ENCODE assay signal across 16 cellular contexts in genomic region chr19:13057744-13058143, GRCh38. TPM values are rescaled to one million over a fixed set of nuclear protein-coding genes. Genes with fewer than 3 reads are reported as not detected.
DNase-seq lines count a peak whose midpoint lies in the region; FAIRE-seq and TF ChIP-seq lines count a peak whose summit lies in the region.
"Had no signal": no experiment of that assay in that cellular context is flagged by ENCODE, and none has a peak within 500 bp of the region (broad histone marks: within the 10 kb centered on the region; RNA-seq: fewer than 3 reads in every experiment).

No MANE protein-coding gene starts in this region.

- H3K27ac Mint-ChIP-seq in astrocyte (ENCODE audit: unreplicated experiment), result peak overlapping the region; percentile 41
- no peak overlapping the region for H3K27ac Mint-ChIP-seq in Caco-2 (ENCODE audit: unreplicated experiment)
- H3K27ac Mint-ChIP-seq: stimulated activated naive B cell treated with anti-CD40 and anti-IgM and Interleukin-4, amounts not matched to agents 10 μg/mL and 1 μg/mL and 100 μg/mL, for 72 hours had no signal

- H3K79me2 ChIP-seq in astrocyte (ENCODE audit: insufficient read depth, low read length), result peaks cover 69% of the 10 kb centered on the region

- TF ChIP-seq CTCF in astrocyte (IDR thresholded peaks at IDR 0.05; ENCODE audit: insufficient read depth, low read depth, low read length) (no peak), transverse colon (IDR thresholded peaks at IDR 0.05) (no peak), Caco-2 (IDR thresholded peaks at IDR 0.05; ENCODE audit: insufficient read depth in 1 of 2, low read depth in 1 of 2, low read length in 1 of 2, severe bottlenecking in 1 of 2, unreplicated experiment in 1 of 2) (no peak)

- no peak for TF ChIP-seq POLR2A in transverse colon (IDR thresholded peaks at IDR 0.05)

- H3K9me3 ChIP-seq in astrocyte (ENCODE audit: insufficient read depth, low read depth, low read length) (no peaks in the 10 kb centered on the region), muscle layer of colon (ENCODE audit: low read length) (no peaks in the 10 kb centered on the region), transverse colon (no peaks in the 10 kb centered on the region), small intestine (ENCODE audit: control insufficient read depth, low read depth) (no peaks in the 10 kb centered on the region), Caco-2 (no peaks in the 10 kb centered on the region)

- H3K9ac ChIP-seq in astrocyte (ENCODE audit: low read length) (no peak overlapping the region), muscle layer of colon (ENCODE audit: low read length) (peak overlapping the region; percentile 26)

- H3K27me3 ChIP-seq in astrocyte (ENCODE audit: insufficient read depth, low read length), result no peaks in the 10 kb centered on the region
- no peaks in the 10 kb centered on the region for H3K27me3 ChIP-seq in muscle layer of colon (ENCODE audit: control insufficient read depth in 1 of 2, insufficient read depth in 2 of 2, low read length in 2 of 2)
- H3K27me3 ChIP-seq in transverse colon, result no peaks in the 10 kb centered on the region
- no peaks in the 10 kb centered on the region for H3K27me3 ChIP-seq in small intestine (ENCODE audit: control insufficient read depth in 2 of 2, insufficient read depth in 2 of 2, low read length in 2 of 2)
- H3K27me3 ChIP-seq in Caco-2 (replicated peaks; ENCODE audit: control insufficient read depth, insufficient read depth, low read length), result peaks cover 7% of the 10 kb centered on the region

- intact Hi-C loops in transverse colon (cut with DNase I; ENCODE audit: low total_unique reads), result no loop called here
- intact Hi-C loops in Caco-2 (cut with micrococcal nuclease; ENCODE audit: unreplicated experiment), result no loop called here

- 58 to 73% methylated on average over 2 of the region's 2 CpGs for WGBS in transverse colon (ENCODE audit: low coverage in 1 of 2), 2 donors
- WGBS in small intestine, 3 donors, result 61 to 75% (median 64%) methylated on average over 2 of the region's 2 CpGs

- H3K4me3 Mint-ChIP-seq in astrocyte (ENCODE audit: unreplicated experiment), result no peak overlapping the region
- no peak overlapping the region for H3K4me3 Mint-ChIP-seq in Caco-2 (ENCODE audit: unreplicated experiment)
- H3K4me3 Mint-ChIP-seq: stimulated activated naive B cell treated with anti-CD40 and anti-IgM and Interleukin-4, amounts not matched to agents 10 μg/mL and 1 μg/mL and 100 μg/mL, for 72 hours had no signal

- POLR2A ChIA-PET in Caco-2 (lab: Charles Lee), result no interaction called here

- no peak overlapping the region for H2AFZ ChIP-seq in astrocyte (ENCODE audit: low read depth, low read length)

- H3K4me1 ChIP-seq in astrocyte (ENCODE audit: insufficient read depth, low read length) (peaks cover 76% of the 10 kb centered on the region), muscle layer of colon (ENCODE audit: insufficient read depth, low read length) (peaks cover 96% of the 10 kb centered on the region), transverse colon (peaks cover 76 to 98% (median 82%) of the 10 kb centered on the region in 4 donors), small intestine (ENCODE audit: control insufficient read depth in 2 of 2, insufficient read depth in 1 of 2, low read depth in 1 of 2, low read length in 1 of 2) (peaks cover 2 to 16% of the 10 kb centered on the region in 2 donors), Caco-2 (0 out of 2 replicates have a peak, but pooled peaks cover 10% of the 10 kb centered on the region)

- no peak overlapping the region for H3K4me2 ChIP-seq in astrocyte (ENCODE audit: low read length)

- BruUV-seq in Caco-2 (replicated peaks; lab: Mats Ljungman, UMichigan), result no TSS peak

- no peak for FAIRE-seq in astrocyte (lab: Jason Lieb, UNC)
- FAIRE-seq in small intestine (lab: Jason Lieb, UNC), result no peak
- FAIRE-seq: endometrium had no signal

- H4K20me1 ChIP-seq in astrocyte (ENCODE audit: insufficient read depth, low read length), result peaks cover 14% of the 10 kb centered on the region

- DNase-seq in NCI-H524 (lab: John Stamatoyannopoulos, UW) (peak; percentile 24 to 34), NCI-H524 treated with DMSO at 0.1 percent for 48 hours (lab: John Stamatoyannopoulos, UW) (no peak), astrocyte (ENCODE audit: low read depth) (no peak), transverse colon (no peak), small intestine (no peak), Caco-2 (no peak)
- DNase-seq in stimulated activated naive CD4-positive, alpha-beta T cell (lab: John Stamatoyannopoulos, UW), result no peak
- DNase-seq: KG1; NCI-H187; posterior cingulate gyrus; stimulated activated CD4-positive, alpha-beta T cell treated with anti-CD3 and anti-CD28 coated beads, Interleukin-4, amount 100 ng/mL, for 1 hour; stimulated activated naive B cell treated with anti-CD40 and anti-IgM and Interleukin-4, amounts not matched to agents 10 μg/mL and 1 μg/mL and 100 μg/mL, for 72 hours; SW 1271 had no signal

- in situ Hi-C loops in transverse colon (cut with MboI; ENCODE audit: low pct_ligation_motif_present in 1 of 4, low pct_unique_long_range_greater_than_20kb in 1 of 4, low sequenced_read_pairs in 3 of 4), result no loop called here

- H3K27ac ChIP-seq in astrocyte (ENCODE audit: low read depth, low read length) (no peak overlapping the region), muscle layer of colon (ENCODE audit: low read depth, low read length) (peak overlapping the region; percentile 92), transverse colon (peak overlapping the region; percentile 86 to 94 (median 92)), small intestine (ENCODE audit: low read depth in 1 of 2, low read length in 1 of 2) (no peak overlapping the region)

- H3K27me3 Mint-ChIP-seq in astrocyte (ENCODE audit: low read depth, unreplicated experiment) (peaks cover 23% of the 10 kb centered on the region), Caco-2 (ENCODE audit: insufficient read depth, unreplicated experiment) (peaks cover 19% of the 10 kb centered on the region)

- no peaks in the 10 kb centered on the region for H3K36me3 Mint-ChIP-seq in astrocyte (ENCODE audit: low read depth, unreplicated experiment)
- no peaks in the 10 kb centered on the region for H3K36me3 Mint-ChIP-seq in Caco-2 (ENCODE audit: insufficient read depth, unreplicated experiment)
- H3K36me3 Mint-ChIP-seq: stimulated activated naive B cell treated with anti-CD40 and anti-IgM and Interleukin-4, amounts not matched to agents 10 μg/mL and 1 μg/mL and 100 μg/mL, for 72 hours had no signal

- TF ChIP-seq EP300 in transverse colon (IDR thresholded peaks at IDR 0.05; ENCODE audit: low read depth), result no peak

- H3K4me1 Mint-ChIP-seq in astrocyte (ENCODE audit: low read depth, unreplicated experiment) (peaks cover 47% of the 10 kb centered on the region), Caco-2 (ENCODE audit: low read depth, unreplicated experiment) (no peaks in the 10 kb centered on the region)

- H3K9me3 Mint-ChIP-seq in astrocyte (ENCODE audit: unreplicated experiment), result no peaks in the 10 kb centered on the region
- H3K9me3 Mint-ChIP-seq in Caco-2 (ENCODE audit: unreplicated experiment), result no peaks in the 10 kb centered on the region
- H3K9me3 Mint-ChIP-seq: stimulated activated naive B cell treated with anti-CD40 and anti-IgM and Interleukin-4, amounts not matched to agents 10 μg/mL and 1 μg/mL and 100 μg/mL, for 72 hours had no signal

- H3K36me3 ChIP-seq in astrocyte (ENCODE audit: insufficient read depth, low read length) (no peaks in the 10 kb centered on the region), muscle layer of colon (ENCODE audit: insufficient read depth, low read length) (no peaks in the 10 kb centered on the region), transverse colon (no peaks in the 10 kb centered on the region), small intestine (ENCODE audit: control insufficient read depth in 2 of 2, insufficient read depth in 2 of 2, low read length in 2 of 2) (no peaks in the 10 kb centered on the region), Caco-2 (ENCODE audit: control insufficient read depth, insufficient read depth, low read length) (no peaks in the 10 kb centered on the region)

- H3K4me3 ChIP-seq in astrocyte (ENCODE audit: insufficient read depth, low read depth, low read length), result no peak overlapping the region
- H3K4me3 ChIP-seq in muscle layer of colon (ENCODE audit: low read depth in 1 of 2, low read length in 2 of 2), result peak overlapping the region in 1 of 2 donors; percentile 7
- no peak overlapping the region for H3K4me3 ChIP-seq in transverse colon
- H3K4me3 ChIP-seq in small intestine (ENCODE audit: low read depth in 1 of 2, low read length in 2 of 2), result no peak overlapping the region
- H3K4me3 ChIP-seq in Caco-2 (ENCODE audit: low read depth, low read length), result no peak overlapping the region

- CTCF ChIA-PET in Caco-2 (lab: Charles Lee), result interaction anchor here (5.3 to 8.0 kb wide), 2 partner anchors 79 to 92 kb away, joined by 41 to 84 read pairs; no protein-coding TSS in a partner anchor

RNA-seq across cellular contexts. Expression of gene LYL1, which starts 44.9 kb away (rescaled TPM):
- 0.27 TPM in 1 of 2 replicates, not detected in the other for total RNA-seq in astrocyte
- 10 to 100 TPM in 3 of 4 donors, 1 to 10 TPM in 1; 4.5 to 33.4 (median 16.7) TPM for total RNA-seq in transverse colon
- 1 to 10 TPM in 2 of 3 donors, under 1 TPM in 1; 0.67 to 8.9 (median 3.2) TPM for polyA plus RNA-seq in small intestine
- 0.35 and 0.59 TPM in 2 replicates for total RNA-seq in Caco-2 (2022)
- total RNA-seq: A172 had no signal

RNA-seq across cellular contexts. Expression of gene TRMT1, which starts 58.8 kb away (rescaled TPM):
- 43.0 and 43.3 TPM in 2 replicates for total RNA-seq in astrocyte
- total RNA-seq in transverse colon, result 100 to 1,000 TPM in 1 of 4 donors, 10 to 100 TPM in 3; 26.6 to 199 (median 60.7) TPM
- polyA plus RNA-seq in small intestine, result 10 to 100 TPM; 18.6 to 37.5 (median 26.8) TPM
- total RNA-seq in Caco-2 (2022), result 42.6 and 46.4 TPM in 2 replicates

Comparison
In these comparisons a context has a peak if more than half of its experiments do, and no peak if none do; other contexts are left out.
1. DNase-seq: peak in NCI-H524 (2 of 2); none in NCI-H524 treated with DMSO at 0.1 percent for 48 hours (single experiment), astrocyte (single experiment), transverse colon (single experiment), small intestine (single experiment), stimulated activated naive CD4-positive, alpha-beta T cell (0 of 6) and Caco-2 (0 of 2).
2. H3K27ac ChIP-seq: peak in muscle layer of colon (single experiment) and transverse colon (4 of 4); none in astrocyte (single experiment) and small intestine (0 of 2).